ENCODE assay signal across 29 cellular contexts in the genomic region with DNA sequence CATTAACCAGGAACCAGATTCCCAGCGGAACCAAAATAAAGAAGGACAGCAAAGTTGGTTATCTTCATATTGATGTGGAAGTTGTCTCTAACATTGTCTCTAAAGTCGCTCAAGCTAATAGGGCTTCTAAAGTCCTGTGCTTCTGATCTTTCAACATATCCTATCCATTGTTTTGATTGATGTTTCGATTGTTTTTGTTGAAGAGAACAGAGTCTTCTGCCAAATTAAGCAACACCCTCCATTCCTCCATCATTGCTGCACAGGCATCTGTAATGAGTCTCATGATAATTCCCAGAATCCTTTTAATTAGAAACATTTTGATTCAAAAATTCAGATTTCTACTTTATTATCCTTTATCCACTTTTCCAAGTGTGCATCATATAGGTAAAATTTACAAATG.
"Had no signal": no experiment of that assay in that cellular context is flagged by ENCODE, and none has a peak within 500 bp of the region (broad histone marks: within the 10 kb centered on the region; RNA-seq: fewer than 3 reads in every experiment).

No MANE protein-coding gene starts in this region.

- H3K4me1 Mint-ChIP-seq: naive thymus-derived CD8-positive, alpha-beta T cell; nephron progenitor cell; neural crest cell; stimulated activated effector memory CD8-positive, alpha-beta T cell treated with anti-CD3 and anti-CD28 coated beads, Interleukin-12 subunit alpha, Interleukin-12 subunit beta, amount 100 ng/mL, for 72 hours; stimulated activated naive B cell treated with anti-CD40 and anti-IgM and Interleukin-4, amounts not matched to agents 10 μg/mL and 1 μg/mL and 100 μg/mL, for 72 hours had no signal

- FAIRE-seq: small intestine, urothelium cell line had no signal

- H2AFZ ChIP-seq: parathyroid adenoma had no signal

- H3K9ac ChIP-seq: parathyroid adenoma had no signal

- H3K27me3 Mint-ChIP-seq: naive thymus-derived CD8-positive, alpha-beta T cell; natural killer cell treated with Interleukin-12 subunit alpha and Interleukin-12 subunit beta and Interleukin-15 and Interleukin-18, amount 100 ng/mL, for 72 hours; progenitor cell of endocrine pancreas; stimulated activated naive B cell treated with anti-CD40 and anti-IgM and Interleukin-4, amounts not matched to agents 10 μg/mL and 1 μg/mL and 100 μg/mL, for 72 hours; stimulated activated naive CD8-positive, alpha-beta T cell treated with anti-CD3 and anti-CD28 coated beads, Interleukin-15, Interleukin-2, amounts not matched to agents 100 ng/mL and 50 ng/mL, for 24 hours had no signal

- H3K36me3 Mint-ChIP-seq: naive thymus-derived CD8-positive, alpha-beta T cell; natural killer cell treated with Interleukin-12 subunit alpha and Interleukin-12 subunit beta and Interleukin-15 and Interleukin-18, amount 100 ng/mL, for 72 hours; stimulated activated effector memory CD8-positive, alpha-beta T cell treated with anti-CD3 and anti-CD28 coated beads, Interleukin-12 subunit alpha, Interleukin-12 subunit beta, amount 100 ng/mL, for 72 hours; stimulated activated naive B cell treated with anti-CD40 and anti-IgM and Interleukin-4, amounts not matched to agents 10 μg/mL and 1 μg/mL and 100 μg/mL, for 72 hours had no signal

- H3K4me1 ChIP-seq: parathyroid adenoma, psoas muscle, sigmoid colon, thyroid gland, tibial nerve, upper lobe of left lung, vagina had no signal

- DNase-seq: naive thymus-derived CD8-positive, alpha-beta T cell; nephron progenitor cell; occipital lobe; ovary; posterior cingulate gyrus; psoas muscle; right cardiac atrium; sigmoid colon; small intestine; stimulated activated CD4-positive, alpha-beta T cell treated with anti-CD3 and anti-CD28 coated beads, Interleukin-15, amount 100 ng/mL, for 24 hours; stimulated activated CD4-positive, alpha-beta T cell treated with anti-CD3 and anti-CD28 coated beads, Interleukin-2, amount 100 ng/mL, for 24 hours; stimulated activated CD4-positive, alpha-beta T cell treated with anti-CD3 and anti-CD28 coated beads, Interleukin-2, amount 100 ng/mL, for 48 hours; stimulated activated CD4-positive, alpha-beta T cell treated with anti-CD3 and anti-CD28 coated beads, Interleukin-4, amount 100 ng/mL, for 24 hours; stimulated activated naive B cell treated with anti-CD40 and anti-IgM and Interleukin-4, amounts not matched to agents 10 μg/mL and 1 μg/mL and 100 μg/mL, for 72 hours; stimulated activated naive CD4-positive, alpha-beta T cell treated with Interleukin-2 at 50 U/mL for 16 hours; stomach; thyroid gland; trophoblast cell; upper lobe of left lung had no signal

- H3K27me3 ChIP-seq: ovary, sigmoid colon, stomach, thyroid gland, tibial nerve, upper lobe of left lung, vagina had no signal

- H3K4me3 Mint-ChIP-seq: naive thymus-derived CD8-positive, alpha-beta T cell; natural killer cell treated with Interleukin-12 subunit alpha and Interleukin-12 subunit beta and Interleukin-15 and Interleukin-18, amount 100 ng/mL, for 72 hours; nephron progenitor cell; neural crest cell; stimulated activated effector memory CD8-positive, alpha-beta T cell treated with anti-CD3 and anti-CD28 coated beads, Interleukin-12 subunit alpha, Interleukin-12 subunit beta, amount 100 ng/mL, for 72 hours; stimulated activated naive B cell treated with anti-CD40 and anti-IgM and Interleukin-4, amounts not matched to agents 10 μg/mL and 1 μg/mL and 100 μg/mL, for 72 hours; stimulated activated naive CD8-positive, alpha-beta T cell treated with anti-CD3 and anti-CD28 coated beads, Interleukin-15, Interleukin-2, amounts not matched to agents 100 ng/mL and 50 ng/mL, for 24 hours had no signal

- H3K36me3 ChIP-seq: ovary, sigmoid colon, stomach, thoracic aorta, thyroid gland, tibial nerve, upper lobe of left lung, vagina had no signal

- ATAC-seq: naive thymus-derived CD8-positive, alpha-beta T cell; natural killer cell treated with Interleukin-12 subunit alpha and Interleukin-12 subunit beta and Interleukin-15 and Interleukin-18, amount 100 ng/mL, for 72 hours; psoas muscle; right cardiac atrium; stimulated activated effector memory CD8-positive, alpha-beta T cell treated with anti-CD3 and anti-CD28 coated beads, Interleukin-12 subunit alpha, Interleukin-12 subunit beta, amount 100 ng/mL, for 72 hours; stimulated activated naive B cell treated with anti-CD40 and anti-IgM and Interleukin-4, amounts not matched to agents 10 μg/mL and 1 μg/mL and 100 μg/mL, for 72 hours had no signal

- H3K27ac Mint-ChIP-seq: naive thymus-derived CD8-positive, alpha-beta T cell; natural killer cell treated with Interleukin-12 subunit alpha and Interleukin-12 subunit beta and Interleukin-15 and Interleukin-18, amount 100 ng/mL, for 72 hours; nephron progenitor cell; progenitor cell of endocrine pancreas; stimulated activated effector memory CD8-positive, alpha-beta T cell treated with anti-CD3 and anti-CD28 coated beads, Interleukin-12 subunit alpha, Interleukin-12 subunit beta, amount 100 ng/mL, for 72 hours; stimulated activated naive B cell treated with anti-CD40 and anti-IgM and Interleukin-4, amounts not matched to agents 10 μg/mL and 1 μg/mL and 100 μg/mL, for 72 hours; stimulated activated naive CD8-positive, alpha-beta T cell treated with anti-CD3 and anti-CD28 coated beads, Interleukin-15, Interleukin-2, amounts not matched to agents 100 ng/mL and 50 ng/mL, for 24 hours had no signal

- H3K79me2 ChIP-seq: parathyroid adenoma had no signal

- H3K27ac ChIP-seq: ovary, parathyroid adenoma, psoas muscle, sigmoid colon, stomach, thoracic aorta, thyroid gland, tibial nerve, upper lobe of left lung, vagina had no signal

- H3K4me3 ChIP-seq: ovary, psoas muscle, sigmoid colon, stomach, thoracic aorta, thyroid gland, tibial nerve, upper lobe of left lung, vagina had no signal

- H3K9me3 Mint-ChIP-seq: nephron progenitor cell; stimulated activated naive CD8-positive, alpha-beta T cell treated with anti-CD3 and anti-CD28 coated beads, Interleukin-15, Interleukin-2, amounts not matched to agents 100 ng/mL and 50 ng/mL, for 24 hours had no signal

- H3K9me3 ChIP-seq: ovary, psoas muscle, sigmoid colon, stomach, thoracic aorta, thyroid gland, tibial nerve, upper lobe of left lung, vagina had no signal
